ENCODE assay signal across 1 cellular context in the genomic region with DNA sequence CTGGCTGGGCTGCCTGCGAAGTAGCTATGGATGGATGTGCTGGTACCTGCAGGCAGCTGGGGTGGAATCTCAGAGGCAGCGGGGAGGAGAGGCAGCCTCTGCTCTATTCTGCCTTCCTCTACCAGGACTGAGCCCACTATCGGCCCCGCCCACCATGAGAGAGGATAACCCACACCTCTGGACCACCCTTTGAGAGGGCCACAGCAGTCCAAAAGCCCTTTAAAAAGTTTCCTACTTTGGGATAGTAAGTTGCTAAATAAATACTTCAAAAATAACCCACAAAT.
TF ChIP-seq lines count a peak whose summit lies in the region.

No MANE protein-coding gene starts in this region.

TF ChIP-seq in WTC11, 78 proteins besides CTCF, POLR2A, EP300 and RAD21 (continued from another document):
- TF ChIP-seq, protein P1, sequence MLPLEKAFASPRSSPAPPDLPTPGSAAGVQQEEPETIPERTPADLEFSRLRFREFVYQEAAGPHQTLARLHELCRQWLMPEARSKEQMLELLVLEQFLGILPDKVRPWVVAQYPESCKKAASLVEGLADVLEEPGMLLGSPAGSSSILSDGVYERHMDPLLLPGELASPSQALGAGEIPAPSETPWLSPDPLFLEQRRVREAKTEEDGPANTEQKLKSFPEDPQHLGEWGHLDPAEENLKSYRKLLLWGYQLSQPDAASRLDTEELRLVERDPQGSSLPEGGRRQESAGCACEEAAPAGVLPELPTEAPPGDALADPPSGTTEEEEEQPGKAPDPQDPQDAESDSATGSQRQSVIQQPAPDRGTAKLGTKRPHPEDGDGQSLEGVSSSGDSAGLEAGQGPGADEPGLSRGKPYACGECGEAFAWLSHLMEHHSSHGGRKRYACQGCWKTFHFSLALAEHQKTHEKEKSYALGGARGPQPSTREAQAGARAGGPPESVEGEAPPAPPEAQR (CRISPR knock-in tag; IDR thresholded peaks at IDR 0.05) = no peak
- no peak for TF ChIP-seq JUN (CRISPR knock-in tag; IDR thresholded peaks at IDR 0.05)
- TF ChIP-seq, protein P2, sequence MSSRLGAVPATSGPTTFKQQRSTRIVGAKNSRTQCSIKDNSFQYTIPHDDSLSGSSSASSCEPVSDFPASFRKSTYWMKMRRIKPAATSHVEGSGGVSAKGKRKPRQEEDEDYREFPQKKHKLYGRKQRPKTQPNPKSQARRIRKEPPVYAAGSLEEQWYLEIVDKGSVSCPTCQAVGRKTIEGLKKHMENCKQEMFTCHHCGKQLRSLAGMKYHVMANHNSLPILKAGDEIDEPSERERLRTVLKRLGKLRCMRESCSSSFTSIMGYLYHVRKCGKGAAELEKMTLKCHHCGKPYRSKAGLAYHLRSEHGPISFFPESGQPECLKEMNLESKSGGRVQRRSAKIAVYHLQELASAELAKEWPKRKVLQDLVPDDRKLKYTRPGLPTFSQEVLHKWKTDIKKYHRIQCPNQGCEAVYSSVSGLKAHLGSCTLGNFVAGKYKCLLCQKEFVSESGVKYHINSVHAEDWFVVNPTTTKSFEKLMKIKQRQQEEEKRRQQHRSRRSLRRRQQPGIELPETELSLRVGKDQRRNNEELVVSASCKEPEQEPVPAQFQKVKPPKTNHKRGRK (CRISPR knock-in tag; IDR thresholded peaks at IDR 0.05; ENCODE audit: borderline replicate concordance) = no peak
- TF ChIP-seq, protein P3, sequence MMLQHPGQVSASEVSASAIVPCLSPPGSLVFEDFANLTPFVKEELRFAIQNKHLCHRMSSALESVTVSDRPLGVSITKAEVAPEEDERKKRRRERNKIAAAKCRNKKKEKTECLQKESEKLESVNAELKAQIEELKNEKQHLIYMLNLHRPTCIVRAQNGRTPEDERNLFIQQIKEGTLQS (CRISPR knock-in tag; conservative IDR thresholded peaks at IDR 0.05) = no peak
